Comparison of ENCODE assay signal across 28 cellular contexts in the genomic region with DNA sequence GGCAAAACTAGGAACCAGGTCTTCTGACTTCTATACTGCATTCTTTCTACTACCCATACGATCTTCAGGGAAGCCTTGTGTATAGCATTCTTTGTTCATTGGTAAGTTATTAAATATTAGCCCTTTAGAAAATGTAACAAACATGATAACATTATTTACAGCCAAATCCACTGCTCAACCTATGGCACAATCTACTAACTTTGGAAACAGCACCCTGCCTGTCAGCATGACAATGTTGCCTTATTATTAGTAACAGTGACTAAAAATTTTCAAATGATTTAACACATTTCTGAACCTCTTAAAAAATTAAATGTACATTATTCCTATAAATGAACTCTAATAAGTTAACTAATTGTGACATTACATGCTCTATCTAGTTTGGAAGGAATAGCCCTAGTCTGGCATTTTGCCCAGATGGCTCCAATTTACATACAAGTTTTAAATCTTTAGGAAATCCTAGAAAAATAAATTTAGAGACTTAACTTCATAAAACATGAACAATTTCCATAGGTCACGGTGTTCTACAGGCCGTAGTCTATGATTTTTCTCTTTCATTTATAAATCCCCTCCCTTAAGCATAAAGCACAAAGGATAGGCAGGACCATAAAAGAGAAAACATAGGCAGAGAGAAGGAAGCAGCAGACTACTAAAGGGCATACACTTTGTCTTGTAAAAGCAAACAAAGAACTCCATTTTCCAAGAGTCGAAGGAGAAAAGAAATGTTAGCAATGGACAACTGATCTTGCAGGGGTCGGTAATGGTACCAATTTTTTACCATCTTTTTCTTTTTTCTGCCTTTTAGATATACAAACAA. TPM values are rescaled to one million over a fixed set of nuclear protein-coding genes. Genes with fewer than 3 reads are reported as not detected.
DNase-seq lines count a peak whose midpoint lies in the region; ATAC-seq and TF ChIP-seq lines count a peak whose summit lies in the region.
"Had no signal": no experiment of that assay in that cellular context is flagged by ENCODE, and none has a peak within 500 bp of the region (broad histone marks: within the 10 kb centered on the region; RNA-seq: fewer than 3 reads in every experiment).

No MANE protein-coding gene starts in this region.

- H3F3A ChIP-seq in GM23248 (ENCODE audit: insufficient read depth): no peaks in the 10 kb centered on the region

- WGBS in transverse colon (ENCODE audit: low coverage in 1 of 2), 2 donors: 31 to 46% methylated on average over 5 of the region's 5 CpGs
- 95 to 96% methylated on average over 5 of the region's 5 CpGs for WGBS in GM23248 (ENCODE audit: low coverage in 1 of 2, low lambda C conversion rate in 2 of 2, missing lambda C conversion rate in 2 of 2), 2 experiments

- TF ChIP-seq CTCF in cardiac muscle cell (IDR thresholded peaks at IDR 0.05; ENCODE audit: low read depth, low read length) (no peak), choroid plexus epithelial cell (conservative IDR thresholded peaks at IDR 0.05; ENCODE audit: low read depth, low read length) (no peak), transverse colon (IDR thresholded peaks at IDR 0.05) (no peak)

- H3K27me3 ChIP-seq in cardiac muscle cell (no peaks in the 10 kb centered on the region), transverse colon (no peaks in the 10 kb centered on the region), GM23248 (replicated peaks; ENCODE audit: insufficient read depth) (no peaks in the 10 kb centered on the region)
- H3K27me3 ChIP-seq: adrenal gland, ovary, SJSA1 had no signal

- H3K27ac Mint-ChIP-seq in stimulated activated naive B cell treated with anti-CD40 and anti-IgM and Interleukin-4, amounts not matched to agents 10 μg/mL and 1 μg/mL and 100 μg/mL, for 72 hours: no peak overlapping the region
- H3K27ac Mint-ChIP-seq: activated B cell treated with CpG ODN at 0.5 μM for 24 hours; activated CD8-positive, alpha-beta T cell treated with anti-CD3 and anti-CD28 coated beads for 36 hours; stimulated activated memory B cell treated with anti-CD40 and anti-IgM and Interleukin-4, amounts not matched to agents 10 μg/mL and 1 μg/mL and 100 μg/mL, for 72 hours; T-helper 2 cell treated with Interferon-gamma antibody and Interleukin-4, amounts not matched to agents 5 μg/mL and 100 μg/mL, for 36 hours had no signal

- no peaks in the 10 kb centered on the region for H3K9me3 ChIP-seq in cardiac muscle cell (ENCODE audit: low read depth)
- no peaks in the 10 kb centered on the region for H3K9me3 ChIP-seq in transverse colon
- H3K9me3 ChIP-seq in GM23248 (ENCODE audit: low read depth): no peaks in the 10 kb centered on the region
- H3K9me3 ChIP-seq: adrenal gland, lower lobe of right lung, ovary, SJSA1 had no signal

- no peak for ATAC-seq in GM18520 (IDR thresholded peaks at IDR 0.05; ENCODE audit: unreplicated experiment)
- no peak for ATAC-seq in stimulated activated naive B cell treated with anti-CD40 and anti-IgM and Interleukin-4, amounts not matched to agents 10 μg/mL and 1 μg/mL and 100 μg/mL, for 72 hours (replicated peaks)
- ATAC-seq: activated CD8-positive, alpha-beta T cell treated with anti-CD3 and anti-CD28 coated beads for 36 hours; effector memory CD8-positive, alpha-beta T cell; lower lobe of right lung; Panc1; sciatic nerve; stimulated activated memory B cell treated with anti-CD40 and anti-IgM and Interleukin-4, amounts not matched to agents 10 μg/mL and 1 μg/mL and 100 μg/mL, for 72 hours had no signal

- H3K9me3 Mint-ChIP-seq in stimulated activated naive B cell treated with anti-CD40 and anti-IgM and Interleukin-4, amounts not matched to agents 10 μg/mL and 1 μg/mL and 100 μg/mL, for 72 hours: no peaks in the 10 kb centered on the region
- H3K9me3 Mint-ChIP-seq: activated B cell treated with CpG ODN at 0.5 μM for 24 hours; activated CD8-positive, alpha-beta T cell treated with anti-CD3 and anti-CD28 coated beads for 36 hours; effector memory CD8-positive, alpha-beta T cell; stimulated activated memory B cell treated with anti-CD40 and anti-IgM and Interleukin-4, amounts not matched to agents 10 μg/mL and 1 μg/mL and 100 μg/mL, for 72 hours; T-helper 2 cell treated with Interferon-gamma antibody and Interleukin-4, amounts not matched to agents 5 μg/mL and 100 μg/mL, for 36 hours had no signal

- H3K27ac ChIP-seq in cardiac muscle cell (peak overlapping the region; percentile 6), transverse colon (peak overlapping the region; percentile 23 to 74 (median 43)), GM23248 (no peak overlapping the region)
- H3K27ac ChIP-seq: adrenal gland, lower lobe of right lung, ovary, SJSA1 had no signal

- H2AFZ ChIP-seq in GM23248: no peak overlapping the region

- H3K27me3 Mint-ChIP-seq in stimulated activated naive B cell treated with anti-CD40 and anti-IgM and Interleukin-4, amounts not matched to agents 10 μg/mL and 1 μg/mL and 100 μg/mL, for 72 hours: peaks cover 5 to 24% of the 10 kb centered on the region in 2 donors
- H3K27me3 Mint-ChIP-seq: activated CD8-positive, alpha-beta T cell treated with anti-CD3 and anti-CD28 coated beads for 36 hours; effector memory CD8-positive, alpha-beta T cell had no signal

- H3K9ac ChIP-seq in GM23248: no peak overlapping the region

- in situ Hi-C loops in transverse colon (cut with MboI; ENCODE audit: low pct_ligation_motif_present in 1 of 4, low pct_unique_long_range_greater_than_20kb in 1 of 4, low sequenced_read_pairs in 3 of 4): no loop called here
- in situ Hi-C loops in GM23248 (cut with MboI): no loop called here

- H4K20me1 ChIP-seq in GM23248 (ENCODE audit: insufficient read depth): peaks cover 3% of the 10 kb centered on the region; the same call in 1 of the 2 replicates

- H3K4me3 Mint-ChIP-seq in stimulated activated naive B cell treated with anti-CD40 and anti-IgM and Interleukin-4, amounts not matched to agents 10 μg/mL and 1 μg/mL and 100 μg/mL, for 72 hours: no peak overlapping the region
- H3K4me3 Mint-ChIP-seq: activated B cell treated with CpG ODN at 0.5 μM for 24 hours; activated CD8-positive, alpha-beta T cell treated with anti-CD3 and anti-CD28 coated beads for 36 hours; effector memory CD8-positive, alpha-beta T cell; stimulated activated memory B cell treated with anti-CD40 and anti-IgM and Interleukin-4, amounts not matched to agents 10 μg/mL and 1 μg/mL and 100 μg/mL, for 72 hours; T-helper 2 cell treated with Interferon-gamma antibody and Interleukin-4, amounts not matched to agents 5 μg/mL and 100 μg/mL, for 36 hours had no signal

- H3K4me3 ChIP-seq in cardiac muscle cell (no peak overlapping the region), choroid plexus epithelial cell (ENCODE audit: low read depth, low read length) (no peak overlapping the region), transverse colon (peak overlapping the region in 1 of 4 donors; percentile 16), GM23248 (no peak overlapping the region)
- H3K4me3 ChIP-seq: adrenal gland, lower lobe of right lung, ovary, SJSA1 had no signal

- peak in 1 of 2 donors; percentile 37 for DNase-seq in cardiac muscle cell (ENCODE audit: low read depth in 1 of 2, low spot score in 1 of 2)
- DNase-seq in cardiac septum (ENCODE audit: low spot score): no peak
- DNase-seq in choroid plexus epithelial cell (ENCODE audit: low read depth): peak; percentile 38
- DNase-seq in iris pigment epithelial cell (ENCODE audit: low read depth): peak; percentile 35
- DNase-seq in transverse colon: no peak
- no peak for DNase-seq in GM23248
- no peak for DNase-seq in stimulated activated naive B cell treated with anti-CD40 and anti-IgM and Interleukin-4, amounts not matched to agents 10 μg/mL and 1 μg/mL and 100 μg/mL, for 72 hours
- DNase-seq: ACHN; activated B cell treated with CpG ODN at 0.5 μM for 24 hours; activated CD8-positive, alpha-beta T cell treated with anti-CD3 and anti-CD28 coated beads for 36 hours; activated gamma-delta T cell treated with Interleukin-2 at 50 U/mL for 16 hours; adrenal gland; C1 segment of cervical spinal cord; effector memory CD8-positive, alpha-beta T cell; GF-D8; islet precursor cell; Karpas-422; lower lobe of right lung; NCI-H2081; NCI-H446 treated with DMSO at 0.1 percent for 48 hours; NK-92 treated with Interleukin-12 subunit alpha and Interleukin-12 subunit beta, amount 100 ng/mL, for 24 hours; ovary had no signal

- H3K36me3 Mint-ChIP-seq in stimulated activated naive B cell treated with anti-CD40 and anti-IgM and Interleukin-4, amounts not matched to agents 10 μg/mL and 1 μg/mL and 100 μg/mL, for 72 hours: no peaks in the 10 kb centered on the region
- H3K36me3 Mint-ChIP-seq: stimulated activated memory B cell treated with anti-CD40 and anti-IgM and Interleukin-4, amounts not matched to agents 10 μg/mL and 1 μg/mL and 100 μg/mL, for 72 hours had no signal

- H3K4me1 Mint-ChIP-seq in stimulated activated naive B cell treated with anti-CD40 and anti-IgM and Interleukin-4, amounts not matched to agents 10 μg/mL and 1 μg/mL and 100 μg/mL, for 72 hours: no peaks in the 10 kb centered on the region
- H3K4me1 Mint-ChIP-seq: activated B cell treated with CpG ODN at 0.5 μM for 24 hours; stimulated activated memory B cell treated with anti-CD40 and anti-IgM and Interleukin-4, amounts not matched to agents 10 μg/mL and 1 μg/mL and 100 μg/mL, for 72 hours had no signal

- H3K79me2 ChIP-seq in GM23248 (ENCODE audit: insufficient read depth): peaks cover 100% of the 10 kb centered on the region

- intact Hi-C loops in cardiac septum (cut with DNase I) (no loop called here), transverse colon (cut with DNase I; ENCODE audit: low total_unique reads) (no loop called here)

- H3K4me2 ChIP-seq in GM23248 (ENCODE audit: unreplicated experiment): no peak overlapping the region

- no peaks in the 10 kb centered on the region for H3K9me2 ChIP-seq in GM23248 (ENCODE audit: insufficient read depth)

- TF ChIP-seq EP300 in transverse colon (IDR thresholded peaks at IDR 0.05; ENCODE audit: low read depth): no peak

- H3K36me3 ChIP-seq in cardiac muscle cell (no peaks in the 10 kb centered on the region), transverse colon (no peaks in the 10 kb centered on the region), GM23248 (ENCODE audit: low read depth) (no peaks in the 10 kb centered on the region)
- H3K36me3 ChIP-seq: adrenal gland, ovary, SJSA1 had no signal

- H3K4me1 ChIP-seq in cardiac muscle cell (ENCODE audit: low read depth): peaks cover 11% of the 10 kb centered on the region
- peaks cover 0 to 41% (median 17%) of the 10 kb centered on the region in 4 donors for H3K4me1 ChIP-seq in transverse colon
- no peaks in the 10 kb centered on the region; the same call in 1 of the 2 replicates for H3K4me1 ChIP-seq in GM23248 (ENCODE audit: insufficient read depth)
- H3K4me1 ChIP-seq: lower lobe of right lung had no signal

- TF ChIP-seq POLR2A in transverse colon (IDR thresholded peaks at IDR 0.05): no peak

RNA-seq across cellular contexts. Expression of a gene that starts 33.6 kb away (rescaled TPM):
- total RNA-seq in cardiac muscle cell (96.0 and 124 TPM in 2 replicates), cardiac septum (26.2 TPM), transverse colon (100 to 1,000 TPM in 2 of 4 donors, 10 to 100 TPM in 2; 49.4 to 128 (median 96.0) TPM)
- polyA plus RNA-seq in cardiac muscle cell (18.5 and 20.6 TPM in 2 replicates), GM23248 (2016; fragmentation: Nextera tagmentation; extraction: Ambion mirVana) (23.6 and 23.8 TPM in 2 replicates)
- 89.9 and 91.6 TPM in 2 replicates for total RNA-seq in GM23248 (2014; rRNA removed; shearing (Covaris generic))

Comparison
In these comparisons a context has a peak if more than half of its experiments do, and no peak if none do; other contexts are left out.
1. DNase-seq: peak in choroid plexus epithelial cell (single experiment) and iris pigment epithelial cell (single experiment); none in cardiac septum (single experiment), transverse colon (single experiment), GM23248 (single experiment) and stimulated activated naive B cell treated with anti-CD40 and anti-IgM and Interleukin-4, amounts not matched to agents 10 μg/mL and 1 μg/mL and 100 μg/mL, for 72 hours (single experiment).